23 cellular contexts compared by ENCODE assay signal in genomic region chr14:31006703-31007102, GRCh38. TPM values are rescaled to one million over a fixed set of nuclear protein-coding genes. Genes with fewer than 3 reads are reported as not detected.
DNase-seq lines count a peak whose midpoint lies in the region; ATAC-seq and TF ChIP-seq lines count a peak whose summit lies in the region.
"Had no signal": no experiment of that assay in that cellular context is flagged by ENCODE, and none has a peak within 500 bp of the region (broad histone marks: within the 10 kb centered on the region; RNA-seq: fewer than 3 reads in every experiment).

No MANE protein-coding gene starts in this region.

- POLR2A ChIA-PET in AG04450 (lab: Yijun Ruan, JAX): no interaction called here

- no peak for ATAC-seq in activated T-helper 17 cell treated with anti-CD3 and anti-CD28 coated beads, Interleukin-2, amount 50 U/mL, for 72 hours (replicated peaks)
- ATAC-seq: Right ventricle myocardium inferior had no signal

- H3K27ac ChIP-seq in AG04450 (ENCODE audit: low read depth, low read length): peak overlapping the region; percentile 31
- no peak overlapping the region for H3K27ac ChIP-seq in substantia nigra (ENCODE audit: low read depth, low read length, poor library complexity, severe bottlenecking)
- H3K27ac ChIP-seq: 22Rv1, KMS-11, PC-9 had no signal

- CTCF ChIA-PET in AG04450 (lab: Charles Lee): no interaction called here

- H3K4me3 Mint-ChIP-seq in T-helper 2 cell treated with Interferon-gamma antibody and Interleukin-4, amounts not matched to agents 5 μg/mL and 100 μg/mL, for 36 hours: no peak overlapping the region
- no peak overlapping the region for H3K4me3 Mint-ChIP-seq in activated T-helper 17 cell treated with anti-CD3 and anti-CD28 coated beads, Interleukin-2, amount 50 U/mL, for 72 hours
- no peak overlapping the region for H3K4me3 Mint-ChIP-seq in nephron progenitor cell
- H3K4me3 Mint-ChIP-seq: CD14-positive monocyte, IgD-negative memory B cell had no signal

- H3K9me3 Mint-ChIP-seq in T-helper 2 cell treated with Interferon-gamma antibody and Interleukin-4, amounts not matched to agents 5 μg/mL and 100 μg/mL, for 36 hours: no peaks in the 10 kb centered on the region
- no peaks in the 10 kb centered on the region for H3K9me3 Mint-ChIP-seq in activated T-helper 17 cell treated with anti-CD3 and anti-CD28 coated beads, Interleukin-2, amount 50 U/mL, for 72 hours
- peaks cover 11% of the 10 kb centered on the region for H3K9me3 Mint-ChIP-seq in nephron progenitor cell
- H3K9me3 Mint-ChIP-seq: CD14-positive monocyte, IgD-negative memory B cell had no signal

- no peaks in the 10 kb centered on the region for H3K9me3 ChIP-seq in AG04450 (ENCODE audit: control insufficient read depth, insufficient read depth, low read length)
- H3K9me3 ChIP-seq: BE2C had no signal

- H3K27me3 ChIP-seq in AG04450 (ENCODE audit: control insufficient read depth, insufficient read depth, low read length): no peaks in the 10 kb centered on the region
- H3K27me3 ChIP-seq: BE2C had no signal

- DNase-seq in T-helper 2 cell treated with Interferon-gamma antibody and Interleukin-4, amounts not matched to agents 5 μg/mL and 100 μg/mL, for 36 hours (ENCODE audit: low spot score): no peak
- DNase-seq in T-helper 2 cell (no peak), AG04450 (ENCODE audit: low read depth, low spot score) (no peak), nephron progenitor cell (no peak), substantia nigra (lab: John Stamatoyannopoulos, UW) (no peak), T1000 (lab: John Stamatoyannopoulos, UW) (no peak)
- DNase-seq: BE2C, Calu3, DMS79 treated with DMSO at 0.1 percent for 48 hours, GF-D8, MM.1S, NCI-H1417, NCI-H1694, NCI-H2029 treated with DMSO at 0.1 percent for 48 hours, NCI-H446 treated with DMSO at 0.1 percent for 48 hours, NCI-H526, PC-9 had no signal

- TF ChIP-seq CTCF in AG04450 (IDR thresholded peaks at IDR 0.05; ENCODE audit: low read depth, low read length): no peak
- no peak for TF ChIP-seq CTCF in nephron progenitor cell (IDR thresholded peaks at IDR 0.05)

- H3K27ac Mint-ChIP-seq in T-helper 2 cell treated with Interferon-gamma antibody and Interleukin-4, amounts not matched to agents 5 μg/mL and 100 μg/mL, for 36 hours: peak overlapping the region; percentile 41
- H3K27ac Mint-ChIP-seq in activated T-helper 17 cell treated with anti-CD3 and anti-CD28 coated beads, Interleukin-2, amount 50 U/mL, for 72 hours: peak overlapping the region; percentile 17
- peak overlapping the region; percentile 77 for H3K27ac Mint-ChIP-seq in nephron progenitor cell

- no peaks in the 10 kb centered on the region for H3K27me3 Mint-ChIP-seq in T-helper 2 cell treated with Interferon-gamma antibody and Interleukin-4, amounts not matched to agents 5 μg/mL and 100 μg/mL, for 36 hours (ENCODE audit: low read depth)
- H3K27me3 Mint-ChIP-seq in activated T-helper 17 cell treated with anti-CD3 and anti-CD28 coated beads, Interleukin-2, amount 50 U/mL, for 72 hours: no peaks in the 10 kb centered on the region
- no peaks in the 10 kb centered on the region for H3K27me3 Mint-ChIP-seq in nephron progenitor cell (ENCODE audit: low read depth, poor library complexity)
- H3K27me3 Mint-ChIP-seq: IgD-negative memory B cell had no signal

- no peak overlapping the region for H3K4me3 ChIP-seq in AG04450 (ENCODE audit: low read depth, low read length)
- H3K4me3 ChIP-seq: PC-9 had no signal

- H3K36me3 Mint-ChIP-seq in T-helper 2 cell treated with Interferon-gamma antibody and Interleukin-4, amounts not matched to agents 5 μg/mL and 100 μg/mL, for 36 hours (ENCODE audit: low read depth): peaks cover 15% of the 10 kb centered on the region
- peaks cover 40% of the 10 kb centered on the region for H3K36me3 Mint-ChIP-seq in activated T-helper 17 cell treated with anti-CD3 and anti-CD28 coated beads, Interleukin-2, amount 50 U/mL, for 72 hours (ENCODE audit: low read depth)
- peaks cover 48% of the 10 kb centered on the region for H3K36me3 Mint-ChIP-seq in nephron progenitor cell (ENCODE audit: low read depth)

- peaks cover 6% of the 10 kb centered on the region for H3K4me1 Mint-ChIP-seq in T-helper 2 cell treated with Interferon-gamma antibody and Interleukin-4, amounts not matched to agents 5 μg/mL and 100 μg/mL, for 36 hours (ENCODE audit: low read depth)
- peaks cover 6% of the 10 kb centered on the region for H3K4me1 Mint-ChIP-seq in activated T-helper 17 cell treated with anti-CD3 and anti-CD28 coated beads, Interleukin-2, amount 50 U/mL, for 72 hours
- H3K4me1 Mint-ChIP-seq in nephron progenitor cell: peaks cover 5% of the 10 kb centered on the region
- H3K4me1 Mint-ChIP-seq: CD14-positive monocyte had no signal

RNA-seq across cellular contexts. Expression of gene AP4S1, which starts 18.7 kb away (rescaled TPM):
- polyA plus RNA-seq in AG04450 (2011; rRNA removed): 5.5 and 8.0 TPM in 2 replicates
- polyA minus RNA-seq in AG04450 (2011; rRNA and poly(A)+ RNA removed): 4.1 and 4.8 TPM in 2 replicates
- total RNA-seq in activated T-helper 17 cell treated with anti-CD3 and anti-CD28 coated beads, Interleukin-2, amount 50 U/mL, for 72 hours: 1 to 10 TPM; 4.3 to 5.9 TPM

RNA-seq across cellular contexts. Expression of gene STRN3, which starts 19.5 kb away (rescaled TPM):
- 30.6 and 41.1 TPM in 2 replicates for polyA plus RNA-seq in AG04450 (2011; rRNA removed)
- polyA minus RNA-seq in AG04450 (2011; rRNA and poly(A)+ RNA removed): 40.1 and 65.9 TPM in 2 replicates
- total RNA-seq in activated T-helper 17 cell treated with anti-CD3 and anti-CD28 coated beads, Interleukin-2, amount 50 U/mL, for 72 hours: 10 to 100 TPM; 18.6 to 31.1 TPM

Comparison
In these comparisons a context has a peak if more than half of its experiments do, and no peak if none do; other contexts are left out.
1. H3K27ac Mint-ChIP-seq: peak in every context shown above with its lines; median percentile 77 in nephron progenitor cell; 41 in T-helper 2 cell treated with Interferon-gamma antibody and Interleukin-4, amounts not matched to agents 5 μg/mL and 100 μg/mL, for 36 hours; 17 in activated T-helper 17 cell treated with anti-CD3 and anti-CD28 coated beads, Interleukin-2, amount 50 U/mL, for 72 hours.